ENCODE assay signal across 14 cellular contexts in genomic region chr16:4411684-4412083, GRCh38. TPM values are rescaled to one million over a fixed set of nuclear protein-coding genes. Genes with fewer than 3 reads are reported as not detected.
DNase-seq lines count a peak whose midpoint lies in the region; ATAC-seq and TF ChIP-seq lines count a peak whose summit lies in the region.
"Had no signal": no experiment of that assay in that cellular context is flagged by ENCODE, and none has a peak within 500 bp of the region (broad histone marks: within the 10 kb centered on the region; RNA-seq: fewer than 3 reads in every experiment).

No MANE protein-coding gene starts in this region.

- peak; percentile 52 for ATAC-seq in Right ventricle myocardium superior (ENCODE audit: poor library complexity)
- ATAC-seq in activated CD8-positive, alpha-beta T cell treated with anti-CD3 and anti-CD28 coated beads for 36 hours: no peak

- H3K9me3 ChIP-seq in left ventricle myocardium inferior (replicated peaks) (no peaks in the 10 kb centered on the region), ovary (no peaks in the 10 kb centered on the region), Karpas-422 (ENCODE audit: low read length) (no peaks in the 10 kb centered on the region)
- H3K9me3 ChIP-seq: Caco-2, esophagus muscularis mucosa, HAP-1 had no signal

- H3K9me2 ChIP-seq in Karpas-422 (replicated peaks; ENCODE audit: insufficient read depth, low read length): no peaks in the 10 kb centered on the region

- CTCF ChIA-PET in activated CD8-positive, alpha-beta T cell treated with anti-CD3 and anti-CD28 coated beads for 36 hours (lab: Charles Lee): interaction anchor here (9.9 kb wide), 1 partner anchor 9 kb away, joined by 87 read pairs; no protein-coding TSS in a partner anchor

- TF ChIP-seq EP300 in ovary (IDR thresholded peaks at IDR 0.05): no peak

- WGBS in ovary, 3 donors: 21 to 27% (median 23%) methylated on average over 12 to 16 of the region's 16 CpGs

- H3K27me3 Mint-ChIP-seq in activated CD8-positive, alpha-beta T cell treated with anti-CD3 and anti-CD28 coated beads for 36 hours: no peaks in the 10 kb centered on the region
- H3K27me3 Mint-ChIP-seq: activated naive CD4-positive, alpha-beta T cell treated with anti-CD3 and anti-CD28 coated beads, Interleukin-2, amount 10 ng/mL, durations not matched to agents 7 days and 5 days had no signal

- H3K79me2 ChIP-seq in Karpas-422 (ENCODE audit: low read length): peaks cover 43% of the 10 kb centered on the region

- H3K4me3 ChIP-seq in left ventricle myocardium inferior: no peak overlapping the region
- no peak overlapping the region for H3K4me3 ChIP-seq in ovary
- H3K4me3 ChIP-seq in Karpas-422 (ENCODE audit: low read length): no peak overlapping the region
- H3K4me3 ChIP-seq: esophagus muscularis mucosa, HAP-1, smooth muscle cell had no signal

- no peak for TF ChIP-seq CTCF in left ventricle myocardium inferior (IDR thresholded peaks at IDR 0.05; ENCODE audit: borderline replicate concordance)
- TF ChIP-seq CTCF in ovary (IDR thresholded peaks at IDR 0.05): no peak
- TF ChIP-seq CTCF in activated CD8-positive, alpha-beta T cell treated with anti-CD3 and anti-CD28 coated beads for 36 hours (IDR thresholded peaks at IDR 0.05): no peak

- no peak overlapping the region for H3K27ac Mint-ChIP-seq in activated CD8-positive, alpha-beta T cell treated with anti-CD3 and anti-CD28 coated beads for 36 hours

- H3K9ac ChIP-seq in Karpas-422 (ENCODE audit: low read length): no peak overlapping the region

- no peaks in the 10 kb centered on the region for H3K27me3 ChIP-seq in left ventricle myocardium inferior (ENCODE audit: low read depth)
- H3K27me3 ChIP-seq in ovary: no peaks in the 10 kb centered on the region
- H3K27me3 ChIP-seq in Karpas-422 (ENCODE audit: low read length): no peaks in the 10 kb centered on the region
- H3K27me3 ChIP-seq: esophagus muscularis mucosa had no signal

- H3K36me3 Mint-ChIP-seq in activated CD8-positive, alpha-beta T cell treated with anti-CD3 and anti-CD28 coated beads for 36 hours (ENCODE audit: low read depth): peaks cover 22% of the 10 kb centered on the region

- H3K4me1 Mint-ChIP-seq in activated CD8-positive, alpha-beta T cell treated with anti-CD3 and anti-CD28 coated beads for 36 hours (ENCODE audit: low read depth): peaks cover 33% of the 10 kb centered on the region

- no peak overlapping the region for H3K4me2 ChIP-seq in Karpas-422 (ENCODE audit: low read depth, low read length, poor library complexity, severe bottlenecking)
- H3K4me2 ChIP-seq: smooth muscle cell had no signal

- H4K20me1 ChIP-seq in Karpas-422 (ENCODE audit: insufficient read depth, low read depth, low read length): peaks cover 12% of the 10 kb centered on the region; the same call in 1 of the 2 replicates

- POLR2A ChIA-PET in activated CD8-positive, alpha-beta T cell treated with anti-CD3 and anti-CD28 coated beads for 36 hours (lab: Charles Lee): interaction anchor here (0.6 to 1.0 kb wide), 2 partner anchors 11 to 20 kb away, joined by 3 read pairs; no protein-coding TSS in a partner anchor

- peaks cover 70% of the 10 kb centered on the region for H3K4me1 ChIP-seq in left ventricle myocardium inferior
- H3K4me1 ChIP-seq in ovary (ENCODE audit: insufficient read depth): peaks cover 4% of the 10 kb centered on the region
- H3K4me1 ChIP-seq in Karpas-422 (ENCODE audit: low read length): peaks cover 20% of the 10 kb centered on the region

- intact Hi-C loops in Right ventricle myocardium superior (cut with DNase I): no loop called here
- intact Hi-C loops in cardiac septum (cut with DNase I): no loop called here
- intact Hi-C loops in left ventricle myocardium inferior (cut with micrococcal nuclease): no loop called here
- intact Hi-C loops in ovary (cut with DNase I): no loop called here
- intact Hi-C loops in activated CD8-positive, alpha-beta T cell treated with anti-CD3 and anti-CD28 coated beads for 36 hours (cut with micrococcal nuclease): loop anchor here (10.0 kb wide), 1 partner anchor 57 kb away; the partner anchor contains the start of gene PAM16

- no peak overlapping the region for H2AFZ ChIP-seq in Karpas-422 (ENCODE audit: low read length)

- no peak for TF ChIP-seq POLR2A in ovary (IDR thresholded peaks at IDR 0.05)

- DNase-seq in Right ventricle myocardium superior: peak; percentile 89
- no peak for DNase-seq in cardiac septum (ENCODE audit: low spot score)
- peak; percentile 83 for DNase-seq in left ventricle myocardium inferior
- peak in 4 of 5 donors; percentile 60 to 84 (median 74) for DNase-seq in ovary
- no peak for DNase-seq in Karpas-422
- DNase-seq in glomerular visceral epithelial cell (ENCODE audit: extremely low spot score): no peak
- no peak for DNase-seq in NOMO-1 treated with DMSO at 0.1 percent for 48 hours (lab: John Stamatoyannopoulos, UW; ENCODE audit: unreplicated experiment)
- DNase-seq in activated CD8-positive, alpha-beta T cell treated with anti-CD3 and anti-CD28 coated beads for 36 hours: no peak
- DNase-seq: activated naive CD4-positive, alpha-beta T cell treated with anti-CD3 and anti-CD28 coated beads, Interleukin-2, amount 10 ng/mL, durations not matched to agents 7 days and 5 days; Caco-2; central memory CD4-positive, alpha-beta T cell had no signal

- H3K4me3 Mint-ChIP-seq in activated CD8-positive, alpha-beta T cell treated with anti-CD3 and anti-CD28 coated beads for 36 hours: no peak overlapping the region
- H3K4me3 Mint-ChIP-seq: activated naive CD4-positive, alpha-beta T cell treated with anti-CD3 and anti-CD28 coated beads, Interleukin-2, amount 10 ng/mL, durations not matched to agents 7 days and 5 days had no signal

- H3K9me3 Mint-ChIP-seq in activated CD8-positive, alpha-beta T cell treated with anti-CD3 and anti-CD28 coated beads for 36 hours: no peaks in the 10 kb centered on the region
- H3K9me3 Mint-ChIP-seq: activated naive CD4-positive, alpha-beta T cell treated with anti-CD3 and anti-CD28 coated beads, Interleukin-2, amount 10 ng/mL, durations not matched to agents 7 days and 5 days had no signal

- peaks cover 11% of the 10 kb centered on the region for H3K36me3 ChIP-seq in left ventricle myocardium inferior
- H3K36me3 ChIP-seq in ovary: no peaks in the 10 kb centered on the region
- H3K36me3 ChIP-seq in Karpas-422 (ENCODE audit: insufficient read depth, low read length): peaks cover 6% of the 10 kb centered on the region

- H3K27ac ChIP-seq in left ventricle myocardium inferior (replicated peaks) (peak overlapping the region; percentile 51), ovary (peak overlapping the region in 1 of 2 donors; percentile 3), Karpas-422 (ENCODE audit: low read length) (no peak overlapping the region)

RNA-seq across cellular contexts. Expression of gene CORO7, which starts 4.7 kb away (rescaled TPM):
- 11.6 TPM for total RNA-seq in Right ventricle myocardium superior
- 11.9 TPM for total RNA-seq in cardiac septum
- total RNA-seq in left ventricle myocardium inferior: 12.5 TPM
- total RNA-seq in ovary: 10 to 100 TPM in 6 of 7 donors, 1 to 10 TPM in 1; 7.6 to 29.5 (median 19.5) TPM
- 1 to 10 TPM; 1.3 to 9.7 TPM for polyA plus RNA-seq in ovary
- total RNA-seq in Karpas-422 (2014; rRNA removed; shearing (Covaris generic); ENCODE audit: low replicate concordance): 46.2 and 84.9 TPM in 2 replicates
- total RNA-seq in activated CD8-positive, alpha-beta T cell treated with anti-CD3 and anti-CD28 coated beads for 36 hours: 10 to 100 TPM; 73.3 to 76.6 TPM

RNA-seq across cellular contexts. Expression of gene DNAJA3, which starts 14.0 kb away (rescaled TPM):
- total RNA-seq in Right ventricle myocardium superior (76.8 TPM), cardiac septum (50.7 TPM), left ventricle myocardium inferior (74.2 TPM), ovary (10 to 100 TPM; 32.5 to 47.0 (median 39.0) TPM)
- 10 to 100 TPM; 26.4 to 35.0 TPM for polyA plus RNA-seq in ovary
- 56.5 and 74.7 TPM in 2 replicates for total RNA-seq in Karpas-422 (2014; rRNA removed; shearing (Covaris generic); ENCODE audit: low replicate concordance)
- total RNA-seq in activated CD8-positive, alpha-beta T cell treated with anti-CD3 and anti-CD28 coated beads for 36 hours: 100 to 1,000 TPM in 1 of 2 experiments, 10 to 100 TPM in 1; 86.8 to 101 TPM

RNA-seq across cellular contexts. Expression of gene VASN, which starts 40.0 kb away (rescaled TPM):
- total RNA-seq in Right ventricle myocardium superior (5.7 TPM), cardiac septum (6.3 TPM), left ventricle myocardium inferior (5.5 TPM), ovary (10 to 100 TPM; 19.8 to 49.5 (median 43.5) TPM)
- polyA plus RNA-seq in ovary: 10 to 100 TPM in 1 of 2 donors, 1 to 10 TPM in 1; 2.4 to 47.6 TPM
- total RNA-seq in Karpas-422 (2014; rRNA removed; shearing (Covaris generic); ENCODE audit: low replicate concordance): 4.1 and 8.9 TPM in 2 replicates
- total RNA-seq in activated CD8-positive, alpha-beta T cell treated with anti-CD3 and anti-CD28 coated beads for 36 hours: not detected

Comparison
In these comparisons a context has a peak if more than half of its experiments do, and no peak if none do; other contexts are left out.
1. DNase-seq: peak in Right ventricle myocardium superior (single experiment), left ventricle myocardium inferior (single experiment) and ovary (4 of 5); none in cardiac septum (single experiment), Karpas-422 (single experiment), glomerular visceral epithelial cell (single experiment), NOMO-1 treated with DMSO at 0.1 percent for 48 hours (single experiment) and activated CD8-positive, alpha-beta T cell treated with anti-CD3 and anti-CD28 coated beads for 36 hours (single experiment).